ENCODE assay signal across 2 cellular contexts in the genomic region with DNA sequence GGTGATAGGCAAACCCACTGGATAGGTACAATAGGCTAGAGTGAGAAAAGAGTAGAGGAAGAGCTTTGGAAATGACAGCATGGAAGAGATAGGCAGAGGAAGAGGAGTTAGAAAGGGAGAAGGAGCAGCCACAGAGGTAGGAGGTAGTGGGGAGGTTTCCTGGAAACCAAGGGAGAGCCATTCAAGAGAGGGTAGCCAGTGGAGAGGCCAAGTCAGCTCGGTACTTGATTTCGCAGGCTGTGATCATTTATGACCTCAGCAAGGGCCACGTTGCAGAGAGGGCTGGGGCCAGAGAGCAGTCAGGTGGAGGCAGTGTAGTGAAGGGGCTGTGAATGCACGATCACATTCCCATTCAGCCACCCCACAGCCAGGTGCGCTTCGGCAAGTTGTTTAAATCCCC.
TF ChIP-seq lines count a peak whose summit lies in the region.

No MANE protein-coding gene starts in this region.

TF ChIP-seq in GM23338, 12 proteins besides CTCF, POLR2A, EP300 and RAD21 (continues in another document):
- TF ChIP-seq ZNF331 (CRISPR knock-in tag; IDR thresholded peaks at IDR 0.05; ENCODE audit: low read depth), result no peak
- no peak for TF ChIP-seq JUNB (IDR thresholded peaks at IDR 0.05; ENCODE audit: unreplicated experiment)
- TF ChIP-seq, protein P1, sequence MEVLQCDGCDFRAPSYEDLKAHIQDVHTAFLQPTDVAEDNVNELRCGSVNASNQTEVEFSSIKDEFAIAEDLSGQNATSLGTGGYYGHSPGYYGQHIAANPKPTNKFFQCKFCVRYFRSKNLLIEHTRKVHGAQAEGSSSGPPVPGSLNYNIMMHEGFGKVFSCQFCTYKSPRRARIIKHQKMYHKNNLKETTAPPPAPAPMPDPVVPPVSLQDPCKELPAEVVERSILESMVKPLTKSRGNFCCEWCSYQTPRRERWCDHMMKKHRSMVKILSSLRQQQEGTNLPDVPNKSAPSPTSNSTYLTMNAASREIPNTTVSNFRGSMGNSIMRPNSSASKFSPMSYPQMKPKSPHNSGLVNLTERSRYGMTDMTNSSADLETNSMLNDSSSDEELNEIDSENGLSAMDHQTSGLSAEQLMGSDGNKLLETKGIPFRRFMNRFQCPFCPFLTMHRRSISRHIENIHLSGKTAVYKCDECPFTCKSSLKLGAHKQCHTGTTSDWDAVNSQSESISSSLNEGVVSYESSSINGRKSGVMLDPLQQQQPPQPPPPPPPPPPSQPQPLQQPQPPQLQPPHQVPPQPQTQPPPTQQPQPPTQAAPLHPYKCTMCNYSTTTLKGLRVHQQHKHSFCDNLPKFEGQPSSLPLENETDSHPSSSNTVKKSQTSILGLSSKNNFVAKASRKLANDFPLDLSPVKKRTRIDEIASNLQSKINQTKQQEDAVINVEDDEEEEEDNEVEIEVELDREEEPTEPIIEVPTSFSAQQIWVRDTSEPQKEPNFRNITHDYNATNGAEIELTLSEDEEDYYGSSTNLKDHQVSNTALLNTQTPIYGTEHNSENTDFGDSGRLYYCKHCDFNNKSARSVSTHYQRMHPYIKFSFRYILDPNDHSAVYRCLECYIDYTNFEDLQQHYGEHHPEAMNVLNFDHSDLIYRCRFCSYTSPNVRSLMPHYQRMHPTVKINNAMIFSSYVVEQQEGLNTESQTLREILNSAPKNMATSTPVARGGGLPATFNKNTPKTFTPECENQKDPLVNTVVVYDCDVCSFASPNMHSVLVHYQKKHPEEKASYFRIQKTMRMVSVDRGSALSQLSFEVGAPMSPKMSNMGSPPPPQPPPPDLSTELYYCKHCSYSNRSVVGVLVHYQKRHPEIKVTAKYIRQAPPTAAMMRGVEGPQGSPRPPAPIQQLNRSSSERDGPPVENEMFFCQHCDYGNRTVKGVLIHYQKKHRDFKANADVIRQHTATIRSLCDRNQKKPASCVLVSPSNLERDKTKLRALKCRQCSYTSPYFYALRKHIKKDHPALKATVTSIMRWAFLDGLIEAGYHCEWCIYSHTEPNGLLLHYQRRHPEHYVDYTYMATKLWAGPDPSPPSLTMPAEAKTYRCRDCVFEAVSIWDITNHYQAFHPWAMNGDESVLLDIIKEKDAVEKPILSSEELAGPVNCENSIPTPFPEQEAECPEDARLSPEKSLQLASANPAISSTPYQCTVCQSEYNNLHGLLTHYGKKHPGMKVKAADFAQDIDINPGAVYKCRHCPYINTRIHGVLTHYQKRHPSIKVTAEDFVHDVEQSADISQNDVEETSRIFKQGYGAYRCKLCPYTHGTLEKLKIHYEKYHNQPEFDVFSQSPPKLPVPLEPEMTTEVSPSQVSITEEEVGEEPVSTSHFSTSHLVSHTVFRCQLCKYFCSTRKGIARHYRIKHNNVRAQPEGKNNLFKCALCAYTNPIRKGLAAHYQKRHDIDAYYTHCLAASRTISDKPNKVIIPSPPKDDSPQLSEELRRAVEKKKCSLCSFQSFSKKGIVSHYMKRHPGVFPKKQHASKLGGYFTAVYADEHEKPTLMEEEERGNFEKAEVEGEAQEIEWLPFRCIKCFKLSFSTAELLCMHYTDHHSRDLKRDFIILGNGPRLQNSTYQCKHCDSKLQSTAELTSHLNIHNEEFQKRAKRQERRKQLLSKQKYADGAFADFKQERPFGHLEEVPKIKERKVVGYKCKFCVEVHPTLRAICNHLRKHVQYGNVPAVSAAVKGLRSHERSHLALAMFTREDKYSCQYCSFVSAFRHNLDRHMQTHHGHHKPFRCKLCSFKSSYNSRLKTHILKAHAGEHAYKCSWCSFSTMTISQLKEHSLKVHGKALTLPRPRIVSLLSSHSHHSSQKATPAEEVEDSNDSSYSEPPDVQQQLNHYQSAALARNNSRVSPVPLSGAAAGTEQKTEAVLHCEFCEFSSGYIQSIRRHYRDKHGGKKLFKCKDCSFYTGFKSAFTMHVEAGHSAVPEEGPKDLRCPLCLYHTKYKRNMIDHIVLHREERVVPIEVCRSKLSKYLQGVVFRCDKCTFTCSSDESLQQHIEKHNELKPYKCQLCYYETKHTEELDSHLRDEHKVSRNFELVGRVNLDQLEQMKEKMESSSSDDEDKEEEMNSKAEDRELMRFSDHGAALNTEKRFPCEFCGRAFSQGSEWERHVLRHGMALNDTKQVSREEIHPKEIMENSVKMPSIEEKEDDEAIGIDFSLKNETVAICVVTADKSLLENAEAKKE (CRISPR knock-in tag; IDR thresholded peaks at IDR 0.05), result no peak
- TF ChIP-seq EZH2phosphoT487 (IDR thresholded peaks at IDR 0.05; ENCODE audit: unreplicated experiment), result no peak
- TF ChIP-seq ZNF114 (CRISPR knock-in tag; IDR thresholded peaks at IDR 0.05), result no peak
- no peak for TF ChIP-seq CREB1 (CRISPR knock-in tag; IDR thresholded peaks at IDR 0.05; ENCODE audit: low read depth)
- no peak for TF ChIP-seq NANOG (IDR thresholded peaks at IDR 0.05; ENCODE audit: borderline replicate concordance)
- TF ChIP-seq, protein P2, sequence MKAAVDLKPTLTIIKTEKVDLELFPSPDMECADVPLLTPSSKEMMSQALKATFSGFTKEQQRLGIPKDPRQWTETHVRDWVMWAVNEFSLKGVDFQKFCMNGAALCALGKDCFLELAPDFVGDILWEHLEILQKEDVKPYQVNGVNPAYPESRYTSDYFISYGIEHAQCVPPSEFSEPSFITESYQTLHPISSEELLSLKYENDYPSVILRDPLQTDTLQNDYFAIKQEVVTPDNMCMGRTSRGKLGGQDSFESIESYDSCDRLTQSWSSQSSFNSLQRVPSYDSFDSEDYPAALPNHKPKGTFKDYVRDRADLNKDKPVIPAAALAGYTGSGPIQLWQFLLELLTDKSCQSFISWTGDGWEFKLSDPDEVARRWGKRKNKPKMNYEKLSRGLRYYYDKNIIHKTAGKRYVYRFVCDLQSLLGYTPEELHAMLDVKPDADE (IDR thresholded peaks at IDR 0.05), result no peak
- TF ChIP-seq STAT1 (IDR thresholded peaks at IDR 0.05; ENCODE audit: unreplicated experiment), result no peak
- TF ChIP-seq EZH2 (IDR thresholded peaks at IDR 0.05; ENCODE audit: low read depth, unreplicated experiment), result no peak
- no peak for TF ChIP-seq POLR2AphosphoS5 (IDR thresholded peaks at IDR 0.05; ENCODE audit: low read depth)

TF ChIP-seq in GM12878, 131 proteins besides CTCF, POLR2A, EP300 and RAD21:
- TF ChIP-seq ZNF24 (IDR thresholded peaks at IDR 0.05) (no peak), BCL3 (IDR thresholded peaks at IDR 0.05; ENCODE audit: borderline replicate concordance, insufficient read depth, low read depth, low read length, poor library complexity, severe bottlenecking) (no peak)
TF ChIP-seq in GM12878: peak in this region for 0.
